In the genomic region with DNA sequence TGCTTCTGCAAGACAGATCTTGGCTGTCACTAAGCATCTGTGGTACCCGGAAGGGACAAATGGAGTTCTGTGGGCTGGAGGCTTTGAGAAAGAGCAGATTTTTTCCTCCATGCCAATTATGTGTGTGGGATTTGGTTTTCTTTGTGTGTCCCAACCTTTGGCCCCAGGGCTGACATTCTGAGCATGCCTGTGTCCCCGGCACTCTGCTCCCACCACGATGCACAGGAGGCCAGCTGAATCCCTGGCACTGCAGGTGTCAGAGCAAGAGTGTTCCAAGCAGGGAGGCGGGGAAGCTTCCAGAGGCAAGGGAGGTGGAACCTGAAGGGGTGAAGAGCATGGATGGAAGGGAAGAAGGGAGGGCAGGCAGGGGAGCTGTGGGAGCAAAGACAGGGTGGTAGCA, we compare ENCODE assay signal across 16 cellular contexts. TPM values are rescaled to one million over a fixed set of nuclear protein-coding genes. Genes with fewer than 3 reads are reported as not detected.
"Had no signal": no experiment of that assay in that cellular context is flagged by ENCODE, and none has a peak within 500 bp of the region (broad histone marks: within the 10 kb centered on the region; RNA-seq: fewer than 3 reads in every experiment).

No MANE protein-coding gene starts in this region.

- FAIRE-seq: bronchial epithelial cell, TTC549 had no signal

- ATAC-seq: activated naive CD4-positive, alpha-beta T cell treated with anti-CD3 and anti-CD28 coated beads, Interleukin-2, amount 50 U/mL, for 72 hours; heart right ventricle; left lobe of liver; lower lobe of right lung; mucosa of descending colon; T-cell had no signal

- H3K9me3 ChIP-seq: colonic mucosa, lower lobe of right lung, mucosa of descending colon, testis, vagina had no signal

- DNase-seq: activated T-cell treated with anti-CD3 and anti-CD28 coated beads, Interleukin-2, amount 50 U/mL, for 1 hour; amniotic stem cell; colonic mucosa; endodermal cell; heart right ventricle; lower lobe of right lung; mesendoderm; mucosa of descending colon; T-cell; testis; WERI-Rb-1 had no signal

- H3K27ac ChIP-seq: colonic mucosa, heart right ventricle, lower lobe of right lung, testis, vagina, WERI-Rb-1 had no signal

- H3K27me3 ChIP-seq: colonic mucosa, testis, vagina had no signal

- H3K4me1 ChIP-seq: colonic mucosa, heart right ventricle, lower lobe of right lung, vagina had no signal

- H3K4me3 ChIP-seq: colonic mucosa, heart right ventricle, lower lobe of right lung, mucosa of descending colon, testis, vagina had no signal

- H3K36me3 ChIP-seq: colonic mucosa, heart right ventricle, lower lobe of right lung, vagina, WERI-Rb-1 had no signal

RNA-seq across cellular contexts. Expression of gene STUM, which starts 51.9 kb away (rescaled TPM):
- total RNA-seq: activated naive CD4-positive, alpha-beta T cell treated with anti-CD3 and anti-CD28 coated beads, Interleukin-2, amount 50 U/mL, for 72 hours; bronchial epithelial cell had no signal
